ENCODE assay signal across 9 cellular contexts in genomic region chr20:43681468-43681942, GRCh38. TPM values are rescaled to one million over a fixed set of nuclear protein-coding genes. Genes with fewer than 3 reads are reported as not detected.
A peak's percentile ranks its signal among the peaks of the same experiment; 100 is the strongest.
DNase-seq lines count a peak whose midpoint lies in the region; ATAC-seq, FAIRE-seq and TF ChIP-seq lines count a peak whose summit lies in the region.
"Had no signal": no experiment of that assay in that cellular context is flagged by ENCODE, and none has a peak within 500 bp of the region (broad histone marks: within the 10 kb centered on the region; RNA-seq: fewer than 3 reads in every experiment).

No MANE protein-coding gene starts in this region.

- no peaks in the 10 kb centered on the region for H3K36me3 ChIP-seq in right atrium auricular region
- H3K36me3 ChIP-seq in tibial artery, result no peaks in the 10 kb centered on the region

- H3K4me1 ChIP-seq in right atrium auricular region, result no peaks in the 10 kb centered on the region
- H3K4me1 ChIP-seq in tibial artery, result no peaks in the 10 kb centered on the region

- DNase-seq in Right ventricle myocardium superior (peak; percentile 53), right atrium auricular region (ENCODE audit: low spot score) (no peak), NCI-H510A treated with DMSO at 0.1 percent for 48 hours (lab: John Stamatoyannopoulos, UW) (peak; percentile 86), myocyte (ENCODE audit: low read depth) (peak; percentile 41), D721Med (ENCODE audit: insufficient read length, low spot score) (no peak), HuH-7 (ENCODE audit: low spot score) (no peak), tibial artery (no peak)
- DNase-seq: left cardiac atrium had no signal

- H3K4me3 ChIP-seq in right atrium auricular region, result no peak overlapping the region
- H3K4me3 ChIP-seq in tibial artery, result no peak overlapping the region

- H3K27me3 ChIP-seq in right atrium auricular region, result no peaks in the 10 kb centered on the region
- no peaks in the 10 kb centered on the region for H3K27me3 ChIP-seq in tibial artery

- H3K9me3 ChIP-seq in right atrium auricular region (no peaks in the 10 kb centered on the region), tibial artery (no peaks in the 10 kb centered on the region)

- no peak for FAIRE-seq in D721Med (lab: Jason Lieb, UNC)

- peak; percentile 88 for ATAC-seq in Right ventricle myocardium superior (ENCODE audit: poor library complexity)
- peak; percentile 15 for ATAC-seq in HG02885 (IDR thresholded peaks at IDR 0.05; ENCODE audit: poor library complexity, unreplicated experiment)

- H3K27ac ChIP-seq in right atrium auricular region (no peak overlapping the region), tibial artery (no peak overlapping the region)

- TF ChIP-seq CTCF in right atrium auricular region (IDR thresholded peaks at IDR 0.05) (no peak), D721Med (IDR thresholded peaks at IDR 0.05; ENCODE audit: insufficient read depth, missing control alignments) (no peak), tibial artery (IDR thresholded peaks at IDR 0.05) (no peak)

- intact Hi-C loops in Right ventricle myocardium superior (cut with DNase I), result no loop called here
- intact Hi-C loops in tibial artery (cut with DNase I; ENCODE audit: low total_unique reads), result no loop called here

RNA-seq across cellular contexts. Expression of gene MYBL2, which starts 14.6 kb away (rescaled TPM):
- total RNA-seq in Right ventricle myocardium superior (0.78 TPM), right atrium auricular region (not detected), myocyte (0.16 and 0.21 TPM in 2 replicates)
- polyA plus RNA-seq in myocyte (2012), result 0.16 TPM

RNA-seq across cellular contexts. Expression of gene GTSF1L, which starts 45.3 kb away (rescaled TPM):
- total RNA-seq in Right ventricle myocardium superior (not detected), right atrium auricular region (not detected), myocyte (not detected in 2 replicates)
- polyA plus RNA-seq in myocyte (2012), result not detected
- total RNA-seq: left cardiac atrium had no signal

Comparison
In these comparisons a context has a peak if more than half of its experiments do, and no peak if none do; other contexts are left out.
1. DNase-seq: peak in Right ventricle myocardium superior (single experiment), NCI-H510A treated with DMSO at 0.1 percent for 48 hours (single experiment) and myocyte (single experiment); none in right atrium auricular region (single experiment), D721Med (single experiment), HuH-7 (single experiment) and tibial artery (0 of 2).